Comparison of ENCODE assay signal across 28 cellular contexts in the genomic region with DNA sequence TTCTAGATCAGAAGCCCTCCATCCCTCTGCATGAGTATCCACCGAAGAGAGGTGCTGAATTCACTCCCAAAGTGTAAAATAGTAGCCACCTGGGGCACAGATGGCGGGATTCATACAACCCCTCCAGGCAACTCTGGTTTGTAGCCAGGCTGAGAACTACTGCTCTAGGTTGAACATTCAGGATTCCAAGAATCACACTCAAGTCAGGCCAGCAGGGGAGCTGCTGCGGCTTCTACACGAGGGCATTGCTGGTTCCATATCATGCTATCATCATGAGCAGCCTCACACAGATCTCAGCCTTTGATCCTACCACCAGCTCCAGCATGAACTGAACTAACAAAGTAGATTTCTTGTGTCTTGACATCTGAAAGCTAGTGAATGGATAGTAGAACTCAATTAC.
"Had no signal": no experiment of that assay in that cellular context is flagged by ENCODE, and none has a peak within 500 bp of the region (broad histone marks: within the 10 kb centered on the region; RNA-seq: fewer than 3 reads in every experiment).

No MANE protein-coding gene starts in this region.

- H3K79me2 ChIP-seq: hepatocyte had no signal

- H3K4me3 ChIP-seq: adrenal gland, ascending aorta, hepatocyte, pancreas, tibial artery had no signal

- H2AFZ ChIP-seq: hepatocyte had no signal

- H3K4me1 Mint-ChIP-seq: activated T-helper 17 cell treated with anti-CD3 and anti-CD28 coated beads, Interleukin-2, amount 50 U/mL, for 72 hours; stimulated activated naive CD8-positive, alpha-beta T cell treated with anti-CD3 and anti-CD28 coated beads, Interleukin-15, amount 100 ng/mL, for 72 hours had no signal

- H3K4me1 ChIP-seq: adrenal gland, ascending aorta, tibial artery had no signal

- H3K36me3 ChIP-seq: adrenal gland, ascending aorta, brain microvascular endothelial cell, pancreas, tibial artery had no signal

- DNase-seq: activated CD4-positive, alpha-beta T cell treated with anti-CD3 and anti-CD28 coated beads for 1 hour; activated CD8-positive, alpha-beta memory T cell treated with anti-CD3 and anti-CD28 coated beads for 24 hours; activated CD8-positive, alpha-beta memory T cell treated with anti-CD3 and anti-CD28 coated beads, Interleukin-2, amount 50 U/mL, for 4 hours; activated naive CD4-positive, alpha-beta T cell; activated T-cell treated with anti-CD3 and anti-CD28 coated beads, Interleukin-2, amount 50 U/mL, for 24 hours; adrenal gland; brain microvascular endothelial cell; caudate nucleus; effector CD4-positive, alpha-beta T cell; glutamatergic neuron; left ventricle myocardium superior; mammary epithelial cell; pancreas; right cardiac atrium; stimulated activated CD4-positive, alpha-beta T cell treated with anti-CD3 and anti-CD28 coated beads, Interleukin-12 subunit alpha, Interleukin-12 subunit beta, amount 100 ng/mL, for 4 hours; stimulated activated CD4-positive, alpha-beta T cell treated with anti-CD3 and anti-CD28 coated beads, Interleukin-1b, Interleukin-23, amount 100 ng/mL, for 48 hours; stimulated activated naive CD8-positive, alpha-beta T cell treated with anti-CD3 and anti-CD28 coated beads, Interleukin-15, amount 100 ng/mL, for 72 hours; tibial artery had no signal

- H3K9me3 Mint-ChIP-seq: activated T-cell treated with anti-CD3 and anti-CD28 coated beads, Interleukin-2, amount 50 U/mL, for 24 hours; activated T-helper 17 cell treated with anti-CD3 and anti-CD28 coated beads, Interleukin-2, amount 50 U/mL, for 72 hours; dendritic cell treated with granulocyte-macrophage colony-stimulating factor and Interleukin-4, amounts not matched to agents 40 ng/mL and 50 ng/mL, for 4 days; natural killer cell treated with Interleukin-12 subunit alpha and Interleukin-12 subunit beta and Interleukin-15 and Interleukin-18, amount 100 ng/mL, for 72 hours; stimulated activated naive CD8-positive, alpha-beta T cell treated with anti-CD3 and anti-CD28 coated beads, Interleukin-15, amount 100 ng/mL, for 72 hours had no signal

- ATAC-seq: activated T-helper 17 cell treated with anti-CD3 and anti-CD28 coated beads, Interleukin-2, amount 50 U/mL, for 72 hours; esophagus mucosa; left ventricle myocardium superior; natural killer cell treated with Interleukin-12 subunit alpha and Interleukin-12 subunit beta and Interleukin-15 and Interleukin-18, amount 100 ng/mL, for 72 hours; pancreas; right cardiac atrium; stimulated activated naive CD8-positive, alpha-beta T cell treated with anti-CD3 and anti-CD28 coated beads, Interleukin-15, amount 100 ng/mL, for 72 hours had no signal

- H3K36me3 Mint-ChIP-seq: activated naive CD8-positive, alpha-beta T cell; natural killer cell treated with Interleukin-12 subunit alpha and Interleukin-12 subunit beta and Interleukin-15 and Interleukin-18, amount 100 ng/mL, for 72 hours had no signal

- H3K9me3 ChIP-seq: adrenal gland, ascending aorta, pancreas had no signal

- FAIRE-seq: endothelial cell of umbilical vein, frontal cortex, pancreas, TTC549 had no signal

- H3K27ac ChIP-seq: adrenal gland, ascending aorta, brain microvascular endothelial cell, hepatocyte, pancreas, tibial artery had no signal

- H3K27me3 ChIP-seq: adrenal gland, ascending aorta, brain microvascular endothelial cell, hepatocyte, pancreas, tibial artery had no signal

- H3K4me2 ChIP-seq: hepatocyte had no signal

- H3K4me3 Mint-ChIP-seq: activated naive CD8-positive, alpha-beta T cell; activated T-cell treated with anti-CD3 and anti-CD28 coated beads, Interleukin-2, amount 50 U/mL, for 24 hours; activated T-helper 17 cell treated with anti-CD3 and anti-CD28 coated beads, Interleukin-2, amount 50 U/mL, for 72 hours; dendritic cell treated with granulocyte-macrophage colony-stimulating factor and Interleukin-4, amounts not matched to agents 40 ng/mL and 50 ng/mL, for 4 days; natural killer cell treated with Interleukin-12 subunit alpha and Interleukin-12 subunit beta and Interleukin-15 and Interleukin-18, amount 100 ng/mL, for 72 hours; stimulated activated naive CD8-positive, alpha-beta T cell treated with anti-CD3 and anti-CD28 coated beads, Interleukin-15, amount 100 ng/mL, for 72 hours had no signal

- H3K27ac Mint-ChIP-seq: activated naive CD8-positive, alpha-beta T cell; activated T-cell treated with anti-CD3 and anti-CD28 coated beads, Interleukin-2, amount 50 U/mL, for 24 hours; activated T-helper 17 cell treated with anti-CD3 and anti-CD28 coated beads, Interleukin-2, amount 50 U/mL, for 72 hours; dendritic cell treated with granulocyte-macrophage colony-stimulating factor and Interleukin-4, amounts not matched to agents 40 ng/mL and 50 ng/mL, for 4 days; natural killer cell treated with Interleukin-12 subunit alpha and Interleukin-12 subunit beta and Interleukin-15 and Interleukin-18, amount 100 ng/mL, for 72 hours; stimulated activated naive CD8-positive, alpha-beta T cell treated with anti-CD3 and anti-CD28 coated beads, Interleukin-15, amount 100 ng/mL, for 72 hours had no signal
